Comparison of ENCODE assay signal across 1 cellular context in genomic region chr1:20312310-20312709, GRCh38.
"Had no signal": no experiment of that assay in that cellular context is flagged by ENCODE, and none has a peak within 500 bp of the region (broad histone marks: within the 10 kb centered on the region; RNA-seq: fewer than 3 reads in every experiment).

No MANE protein-coding gene starts in this region.

- ATAC-seq: GM12878 had no signal

- H3K4me3 ChIP-seq: GM12878 had no signal
